14 cellular contexts compared by ENCODE assay signal in genomic region chr14:95213774-95214173, GRCh38. TPM values are rescaled to one million over a fixed set of nuclear protein-coding genes. Genes with fewer than 3 reads are reported as not detected.
DNase-seq lines count a peak whose midpoint lies in the region; ATAC-seq, FAIRE-seq and TF ChIP-seq lines count a peak whose summit lies in the region.
"Had no signal": no experiment of that assay in that cellular context is flagged by ENCODE, and none has a peak within 500 bp of the region (broad histone marks: within the 10 kb centered on the region; RNA-seq: fewer than 3 reads in every experiment).

No MANE protein-coding gene starts in this region.

- no peak for DNase-seq in activated naive CD8-positive, alpha-beta T cell treated with anti-CD3 and anti-CD28 coated beads, Interleukin-2, amount 10 ng/mL, durations not matched to agents 7 days and 5 days
- DNase-seq in activated naive CD8-positive, alpha-beta T cell treated with anti-CD3 and anti-CD28 coated beads for 36 hours, result no peak
- no peak for DNase-seq in astrocyte (ENCODE audit: low read depth)
- DNase-seq in neural crest cell (ENCODE audit: low read depth, low spot score), result no peak
- DNase-seq in activated CD8-positive, alpha-beta memory T cell treated with anti-CD3 and anti-CD28 coated beads, Interleukin-2, amount 10 ng/mL, durations not matched to agents 7 days and 5 days, result no peak
- no peak for DNase-seq in NCI-H2107 (lab: John Stamatoyannopoulos, UW)
- no peak for DNase-seq in T-cell
- no peak for DNase-seq in cerebellar nuclear complex (lab: John Stamatoyannopoulos, UW)
- DNase-seq: ACHN; C1 segment of cervical spinal cord; CD4-positive, alpha-beta T cell; GF-D8; HCEC 1CT had no signal

- no peak for ATAC-seq in activated naive CD8-positive, alpha-beta T cell treated with anti-CD3 and anti-CD28 coated beads, Interleukin-2, amount 10 ng/mL, durations not matched to agents 7 days and 5 days (ENCODE audit: low read depth)
- no peak for ATAC-seq in activated CD8-positive, alpha-beta memory T cell treated with anti-CD3 and anti-CD28 coated beads, Interleukin-2, amount 10 ng/mL, durations not matched to agents 7 days and 5 days
- no peak for ATAC-seq in T-cell (replicated peaks in 1 of 4)

- no peaks in the 10 kb centered on the region for H3K36me3 ChIP-seq in astrocyte (ENCODE audit: insufficient read depth, low read length)

- H4K20me1 ChIP-seq in astrocyte (ENCODE audit: insufficient read depth, low read length), result no peaks in the 10 kb centered on the region

- no peaks in the 10 kb centered on the region for H3K27me3 ChIP-seq in astrocyte (ENCODE audit: insufficient read depth, low read length)

- H3K27me3 Mint-ChIP-seq in activated naive CD8-positive, alpha-beta T cell treated with anti-CD3 and anti-CD28 coated beads, Interleukin-2, amount 10 ng/mL, durations not matched to agents 7 days and 5 days, result peaks cover 5% of the 10 kb centered on the region
- H3K27me3 Mint-ChIP-seq in activated naive CD8-positive, alpha-beta T cell treated with anti-CD3 and anti-CD28 coated beads for 36 hours, result no peaks in the 10 kb centered on the region
- H3K27me3 Mint-ChIP-seq in astrocyte (ENCODE audit: low read depth, unreplicated experiment), result peaks cover under 1% of the 10 kb centered on the region
- H3K27me3 Mint-ChIP-seq in neural crest cell (ENCODE audit: low read depth), result no peaks in the 10 kb centered on the region
- H3K27me3 Mint-ChIP-seq in activated CD8-positive, alpha-beta memory T cell treated with anti-CD3 and anti-CD28 coated beads, Interleukin-2, amount 10 ng/mL, durations not matched to agents 7 days and 5 days, result peaks cover under 1% of the 10 kb centered on the region
- H3K27me3 Mint-ChIP-seq in T-cell, result peaks cover 0 to 6% of the 10 kb centered on the region in 2 donors
- H3K27me3 Mint-ChIP-seq: CD4-positive, alpha-beta T cell had no signal

- H3K27ac Mint-ChIP-seq in activated naive CD8-positive, alpha-beta T cell treated with anti-CD3 and anti-CD28 coated beads, Interleukin-2, amount 10 ng/mL, durations not matched to agents 7 days and 5 days, result peak overlapping the region; percentile 34
- no peak overlapping the region for H3K27ac Mint-ChIP-seq in activated naive CD8-positive, alpha-beta T cell treated with anti-CD3 and anti-CD28 coated beads for 36 hours
- H3K27ac Mint-ChIP-seq in astrocyte (ENCODE audit: unreplicated experiment) (peak overlapping the region; percentile 26), neural crest cell (ENCODE audit: unreplicated experiment) (peak overlapping the region; percentile 53), T-cell (no peak overlapping the region)
- H3K27ac Mint-ChIP-seq in activated CD8-positive, alpha-beta memory T cell treated with anti-CD3 and anti-CD28 coated beads, Interleukin-2, amount 10 ng/mL, durations not matched to agents 7 days and 5 days, result no peak overlapping the region
- H3K27ac Mint-ChIP-seq: B cell; CD4-positive, alpha-beta T cell had no signal

- CTCF ChIA-PET in activated CD8-positive, alpha-beta memory T cell treated with anti-CD3 and anti-CD28 coated beads, Interleukin-2, amount 10 ng/mL, durations not matched to agents 7 days and 5 days (lab: Charles Lee), result no interaction called here
- CTCF ChIA-PET in T-cell (lab: Charles Lee), result no interaction called here

- no peak overlapping the region for H2AFZ ChIP-seq in astrocyte (ENCODE audit: low read depth, low read length)

- no peak overlapping the region for H3K9ac ChIP-seq in astrocyte (ENCODE audit: low read length)

- no peak overlapping the region for H3K4me3 ChIP-seq in astrocyte (ENCODE audit: insufficient read depth, low read depth, low read length)

- H3K36me3 Mint-ChIP-seq in activated naive CD8-positive, alpha-beta T cell treated with anti-CD3 and anti-CD28 coated beads, Interleukin-2, amount 10 ng/mL, durations not matched to agents 7 days and 5 days, result no peaks in the 10 kb centered on the region
- H3K36me3 Mint-ChIP-seq in activated naive CD8-positive, alpha-beta T cell treated with anti-CD3 and anti-CD28 coated beads for 36 hours, result no peaks in the 10 kb centered on the region
- H3K36me3 Mint-ChIP-seq in astrocyte (ENCODE audit: low read depth, unreplicated experiment) (peaks cover 2% of the 10 kb centered on the region), neural crest cell (ENCODE audit: low read depth) (peaks cover 2% of the 10 kb centered on the region), T-cell (no peaks in the 10 kb centered on the region)
- no peaks in the 10 kb centered on the region for H3K36me3 Mint-ChIP-seq in activated CD8-positive, alpha-beta memory T cell treated with anti-CD3 and anti-CD28 coated beads, Interleukin-2, amount 10 ng/mL, durations not matched to agents 7 days and 5 days

- POLR2A ChIA-PET in activated naive CD8-positive, alpha-beta T cell treated with anti-CD3 and anti-CD28 coated beads, Interleukin-2, amount 10 ng/mL, durations not matched to agents 7 days and 5 days (lab: Charles Lee), result no interaction called here
- POLR2A ChIA-PET in T-cell (lab: Charles Lee), result no interaction called here

- no peaks in the 10 kb centered on the region for H3K79me2 ChIP-seq in astrocyte (ENCODE audit: insufficient read depth, low read length)

- no peak overlapping the region for H3K27ac ChIP-seq in astrocyte (ENCODE audit: low read depth, low read length)

- no peaks in the 10 kb centered on the region for H3K9me3 ChIP-seq in astrocyte (ENCODE audit: insufficient read depth, low read depth, low read length)

- no peak for FAIRE-seq in astrocyte (lab: Jason Lieb, UNC)

- no peak overlapping the region for H3K4me3 Mint-ChIP-seq in activated naive CD8-positive, alpha-beta T cell treated with anti-CD3 and anti-CD28 coated beads, Interleukin-2, amount 10 ng/mL, durations not matched to agents 7 days and 5 days
- no peak overlapping the region for H3K4me3 Mint-ChIP-seq in activated naive CD8-positive, alpha-beta T cell treated with anti-CD3 and anti-CD28 coated beads for 36 hours
- no peak overlapping the region for H3K4me3 Mint-ChIP-seq in astrocyte (ENCODE audit: unreplicated experiment)
- no peak overlapping the region for H3K4me3 Mint-ChIP-seq in neural crest cell
- H3K4me3 Mint-ChIP-seq in activated CD8-positive, alpha-beta memory T cell treated with anti-CD3 and anti-CD28 coated beads, Interleukin-2, amount 10 ng/mL, durations not matched to agents 7 days and 5 days, result no peak overlapping the region
- H3K4me3 Mint-ChIP-seq in T-cell, result no peak overlapping the region
- H3K4me3 Mint-ChIP-seq: B cell; CD4-positive, alpha-beta T cell had no signal

- no peaks in the 10 kb centered on the region for H3K4me1 Mint-ChIP-seq in activated naive CD8-positive, alpha-beta T cell treated with anti-CD3 and anti-CD28 coated beads, Interleukin-2, amount 10 ng/mL, durations not matched to agents 7 days and 5 days
- H3K4me1 Mint-ChIP-seq in activated naive CD8-positive, alpha-beta T cell treated with anti-CD3 and anti-CD28 coated beads for 36 hours, result no peaks in the 10 kb centered on the region
- H3K4me1 Mint-ChIP-seq in astrocyte (ENCODE audit: low read depth, unreplicated experiment) (peaks cover 22% of the 10 kb centered on the region), neural crest cell (peaks cover 4% of the 10 kb centered on the region), T-cell (no peaks in the 10 kb centered on the region)
- no peaks in the 10 kb centered on the region for H3K4me1 Mint-ChIP-seq in activated CD8-positive, alpha-beta memory T cell treated with anti-CD3 and anti-CD28 coated beads, Interleukin-2, amount 10 ng/mL, durations not matched to agents 7 days and 5 days

- no peaks in the 10 kb centered on the region for H3K4me1 ChIP-seq in astrocyte (ENCODE audit: insufficient read depth, low read length)

- H3K4me2 ChIP-seq in astrocyte (ENCODE audit: low read length), result no peak overlapping the region

- H3K9me3 Mint-ChIP-seq in activated naive CD8-positive, alpha-beta T cell treated with anti-CD3 and anti-CD28 coated beads, Interleukin-2, amount 10 ng/mL, durations not matched to agents 7 days and 5 days, result no peaks in the 10 kb centered on the region
- H3K9me3 Mint-ChIP-seq in activated naive CD8-positive, alpha-beta T cell treated with anti-CD3 and anti-CD28 coated beads for 36 hours, result no peaks in the 10 kb centered on the region
- H3K9me3 Mint-ChIP-seq in astrocyte (ENCODE audit: unreplicated experiment), result peaks cover 13% of the 10 kb centered on the region
- no peaks in the 10 kb centered on the region for H3K9me3 Mint-ChIP-seq in neural crest cell
- no peaks in the 10 kb centered on the region for H3K9me3 Mint-ChIP-seq in activated CD8-positive, alpha-beta memory T cell treated with anti-CD3 and anti-CD28 coated beads, Interleukin-2, amount 10 ng/mL, durations not matched to agents 7 days and 5 days (ENCODE audit: low read depth)
- H3K9me3 Mint-ChIP-seq in T-cell, result no peaks in the 10 kb centered on the region
- H3K9me3 Mint-ChIP-seq: CD4-positive, alpha-beta T cell had no signal

- no peak for TF ChIP-seq CTCF in astrocyte (IDR thresholded peaks at IDR 0.05; ENCODE audit: insufficient read depth, low read depth, low read length)
- TF ChIP-seq CTCF in neural crest cell (conservative IDR thresholded peaks at IDR 0.05), result no peak

RNA-seq across cellular contexts. Expression of gene DICER1, which starts 56.4 kb away (rescaled TPM):
- 10 to 100 TPM; 62.7 to 65.5 TPM for total RNA-seq in activated naive CD8-positive, alpha-beta T cell treated with anti-CD3 and anti-CD28 coated beads, Interleukin-2, amount 10 ng/mL, durations not matched to agents 7 days and 5 days
- 10 to 100 TPM; 53.1 to 60.3 TPM for total RNA-seq in activated naive CD8-positive, alpha-beta T cell treated with anti-CD3 and anti-CD28 coated beads for 36 hours
- total RNA-seq in astrocyte, result 94.2 and 103 TPM in 2 replicates
- total RNA-seq in neural crest cell, result 104 and 115 TPM in 2 replicates
- total RNA-seq in activated CD8-positive, alpha-beta memory T cell treated with anti-CD3 and anti-CD28 coated beads, Interleukin-2, amount 10 ng/mL, durations not matched to agents 7 days and 5 days, result 10 to 100 TPM; 61.4 to 75.6 TPM
- total RNA-seq in T-cell, result 10 to 100 TPM; 40.1 to 62.8 (median 57.8) TPM

Comparison
In these comparisons a context has a peak if more than half of its experiments do, and no peak if none do; other contexts are left out.
1. H3K27ac Mint-ChIP-seq: peak in activated naive CD8-positive, alpha-beta T cell treated with anti-CD3 and anti-CD28 coated beads, Interleukin-2, amount 10 ng/mL, durations not matched to agents 7 days and 5 days (single experiment), astrocyte (single experiment) and neural crest cell (single experiment); none in activated naive CD8-positive, alpha-beta T cell treated with anti-CD3 and anti-CD28 coated beads for 36 hours (single experiment), activated CD8-positive, alpha-beta memory T cell treated with anti-CD3 and anti-CD28 coated beads, Interleukin-2, amount 10 ng/mL, durations not matched to agents 7 days and 5 days (single experiment) and T-cell (0 of 2).